In the genomic region with DNA sequence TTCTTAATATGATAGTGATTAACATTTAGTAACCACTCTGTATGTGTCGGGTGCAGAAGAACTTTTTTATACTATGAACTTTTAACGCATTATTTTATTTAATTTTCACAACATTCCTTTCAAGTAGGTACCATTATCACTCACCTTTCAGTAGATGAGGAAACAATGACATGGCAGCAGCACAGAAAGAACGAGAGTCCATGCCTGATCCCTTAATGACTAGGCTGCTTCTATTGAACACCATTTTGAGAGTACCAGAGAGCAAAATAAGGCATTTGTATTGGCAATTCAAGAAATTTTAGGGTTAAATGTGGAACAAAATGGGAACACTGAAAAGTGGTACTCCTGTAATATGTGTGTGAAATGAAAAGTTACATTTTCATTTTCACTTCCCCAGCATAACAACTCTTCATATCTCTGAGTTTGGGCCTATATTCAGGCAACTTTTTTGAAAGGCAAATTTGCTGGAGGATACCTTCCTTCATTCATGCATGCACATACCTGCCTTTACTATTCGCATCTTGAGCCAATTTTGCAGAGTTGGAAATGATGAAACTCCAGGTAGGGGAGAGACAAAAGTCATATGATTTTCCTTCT, we compare ENCODE assay signal across 11 cellular contexts. TPM values are rescaled to one million over a fixed set of nuclear protein-coding genes. Genes with fewer than 3 reads are reported as not detected.
DNase-seq lines count a peak whose midpoint lies in the region; ATAC-seq lines count a peak whose summit lies in the region.
"Had no signal": no experiment of that assay in that cellular context is flagged by ENCODE, and none has a peak within 500 bp of the region (broad histone marks: within the 10 kb centered on the region; RNA-seq: fewer than 3 reads in every experiment).

No MANE protein-coding gene starts in this region.

- no peaks in the 10 kb centered on the region for H3K27me3 Mint-ChIP-seq in activated CD8-positive, alpha-beta memory T cell treated with anti-CD3 and anti-CD28 coated beads, Interleukin-2, amount 10 ng/mL, durations not matched to agents 7 days and 5 days
- no peaks in the 10 kb centered on the region for H3K27me3 Mint-ChIP-seq in stimulated activated memory B cell treated with anti-CD40 and anti-IgM and Interleukin-4, amounts not matched to agents 10 μg/mL and 1 μg/mL and 100 μg/mL, for 72 hours

- no peak for DNase-seq in activated CD8-positive, alpha-beta memory T cell treated with anti-CD3 and anti-CD28 coated beads, Interleukin-2, amount 10 ng/mL, durations not matched to agents 7 days and 5 days
- no peak for DNase-seq in activated CD8-positive, alpha-beta memory T cell treated with anti-CD3 and anti-CD28 coated beads, Interleukin-2, amount 50 U/mL, for 48 hours
- DNase-seq in stimulated activated CD4-positive, alpha-beta T cell treated with anti-CD3 and anti-CD28 coated beads, Interleukin-2, amount 100 ng/mL, for 48 hours = no peak
- DNase-seq in DMS53 (lab: John Stamatoyannopoulos, UW) (no peak), amygdala (lab: John Stamatoyannopoulos, UW) (no peak)
- DNase-seq: mucosa of descending colon, NCI-H82, sigmoid colon had no signal

- H3K4me1 Mint-ChIP-seq in activated CD8-positive, alpha-beta memory T cell treated with anti-CD3 and anti-CD28 coated beads, Interleukin-2, amount 10 ng/mL, durations not matched to agents 7 days and 5 days = peaks cover 55% of the 10 kb centered on the region
- H3K4me1 Mint-ChIP-seq in stimulated activated memory B cell treated with anti-CD40 and anti-IgM and Interleukin-4, amounts not matched to agents 10 μg/mL and 1 μg/mL and 100 μg/mL, for 72 hours = peaks cover 31% of the 10 kb centered on the region

- CTCF ChIA-PET in activated CD8-positive, alpha-beta memory T cell treated with anti-CD3 and anti-CD28 coated beads, Interleukin-2, amount 10 ng/mL, durations not matched to agents 7 days and 5 days (lab: Charles Lee) = no interaction called here

- peak overlapping the region; percentile 35 for H3K27ac Mint-ChIP-seq in activated CD8-positive, alpha-beta memory T cell treated with anti-CD3 and anti-CD28 coated beads, Interleukin-2, amount 10 ng/mL, durations not matched to agents 7 days and 5 days
- peak overlapping the region; percentile 83 for H3K27ac Mint-ChIP-seq in stimulated activated memory B cell treated with anti-CD40 and anti-IgM and Interleukin-4, amounts not matched to agents 10 μg/mL and 1 μg/mL and 100 μg/mL, for 72 hours

- H3K4me3 Mint-ChIP-seq in activated CD8-positive, alpha-beta memory T cell treated with anti-CD3 and anti-CD28 coated beads, Interleukin-2, amount 10 ng/mL, durations not matched to agents 7 days and 5 days = no peak overlapping the region
- H3K4me3 Mint-ChIP-seq in stimulated activated memory B cell treated with anti-CD40 and anti-IgM and Interleukin-4, amounts not matched to agents 10 μg/mL and 1 μg/mL and 100 μg/mL, for 72 hours = no peak overlapping the region

- ATAC-seq in activated CD8-positive, alpha-beta memory T cell treated with anti-CD3 and anti-CD28 coated beads, Interleukin-2, amount 10 ng/mL, durations not matched to agents 7 days and 5 days = peak; percentile 50
- ATAC-seq in GM21786 (IDR thresholded peaks at IDR 0.05; ENCODE audit: unreplicated experiment) (peak; percentile 69), HG03378 (IDR thresholded peaks at IDR 0.05; ENCODE audit: unreplicated experiment) (peak; percentile 62)
- peak; percentile 51 for ATAC-seq in stimulated activated memory B cell treated with anti-CD40 and anti-IgM and Interleukin-4, amounts not matched to agents 10 μg/mL and 1 μg/mL and 100 μg/mL, for 72 hours
- ATAC-seq: mucosa of descending colon had no signal

- peaks cover 53% of the 10 kb centered on the region for H3K36me3 Mint-ChIP-seq in activated CD8-positive, alpha-beta memory T cell treated with anti-CD3 and anti-CD28 coated beads, Interleukin-2, amount 10 ng/mL, durations not matched to agents 7 days and 5 days
- H3K36me3 Mint-ChIP-seq in stimulated activated memory B cell treated with anti-CD40 and anti-IgM and Interleukin-4, amounts not matched to agents 10 μg/mL and 1 μg/mL and 100 μg/mL, for 72 hours = no peaks in the 10 kb centered on the region

- H3K9me3 Mint-ChIP-seq in activated CD8-positive, alpha-beta memory T cell treated with anti-CD3 and anti-CD28 coated beads, Interleukin-2, amount 10 ng/mL, durations not matched to agents 7 days and 5 days (ENCODE audit: low read depth) = no peaks in the 10 kb centered on the region
- H3K9me3 Mint-ChIP-seq in stimulated activated memory B cell treated with anti-CD40 and anti-IgM and Interleukin-4, amounts not matched to agents 10 μg/mL and 1 μg/mL and 100 μg/mL, for 72 hours = no peaks in the 10 kb centered on the region

RNA-seq across cellular contexts. Expression of gene LRRN3, which starts 12.8 kb away (rescaled TPM):
- 100 to 1,000 TPM in 1 of 2 experiments, 10 to 100 TPM in 1; 82.3 to 154 TPM for total RNA-seq in activated CD8-positive, alpha-beta memory T cell treated with anti-CD3 and anti-CD28 coated beads, Interleukin-2, amount 10 ng/mL, durations not matched to agents 7 days and 5 days
